Comparison of ENCODE assay signal across 1 cellular context in genomic region chr14:94421316-94421715, GRCh38.
TF ChIP-seq lines count a peak whose summit lies in the region.

No MANE protein-coding gene starts in this region.

TF ChIP-seq in H1, 55 proteins besides CTCF, POLR2A, EP300 and RAD21 (continued from another document):
- TF ChIP-seq JUND (IDR thresholded peaks at IDR 0.05; ENCODE audit: low read length) (no peak), TAF7 (optimal IDR thresholded peaks at IDR 0.05; ENCODE audit: borderline replicate concordance, low read depth, low read length) (no peak), RXRA (IDR thresholded peaks at IDR 0.05; ENCODE audit: insufficient read depth, low read depth, low read length) (no peak)
